31 cellular contexts compared by ENCODE assay signal in genomic region chr2:195108182-195108581, GRCh38.
"Had no signal": no experiment of that assay in that cellular context is flagged by ENCODE, and none has a peak within 500 bp of the region (broad histone marks: within the 10 kb centered on the region; RNA-seq: fewer than 3 reads in every experiment).

No MANE protein-coding gene starts in this region.

- H3K36me3 Mint-ChIP-seq: naive thymus-derived CD4-positive, alpha-beta T cell; natural killer cell treated with Interleukin-12 subunit alpha and Interleukin-12 subunit beta and Interleukin-15 and Interleukin-18, amount 100 ng/mL, for 72 hours; stimulated activated effector memory CD8-positive, alpha-beta T cell treated with anti-CD3 and anti-CD28 coated beads, Interleukin-12 subunit alpha, Interleukin-12 subunit beta, amount 100 ng/mL, for 72 hours; stimulated activated naive B cell treated with anti-CD40 and anti-IgM and Interleukin-4, amounts not matched to agents 10 μg/mL and 1 μg/mL and 100 μg/mL, for 72 hours had no signal

- H3K27me3 Mint-ChIP-seq: naive thymus-derived CD4-positive, alpha-beta T cell; natural killer cell treated with Interleukin-12 subunit alpha and Interleukin-12 subunit beta and Interleukin-15 and Interleukin-18, amount 100 ng/mL, for 72 hours; progenitor cell of endocrine pancreas; stimulated activated naive B cell treated with anti-CD40 and anti-IgM and Interleukin-4, amounts not matched to agents 10 μg/mL and 1 μg/mL and 100 μg/mL, for 72 hours; stimulated activated naive CD8-positive, alpha-beta T cell treated with anti-CD3 and anti-CD28 coated beads, Interleukin-15, Interleukin-2, amounts not matched to agents 100 ng/mL and 50 ng/mL, for 24 hours had no signal

- H3K9ac ChIP-seq: parathyroid adenoma had no signal

- H3K27ac Mint-ChIP-seq: naive thymus-derived CD4-positive, alpha-beta T cell; natural killer cell treated with Interleukin-12 subunit alpha and Interleukin-12 subunit beta and Interleukin-15 and Interleukin-18, amount 100 ng/mL, for 72 hours; nephron progenitor cell; progenitor cell of endocrine pancreas; stimulated activated effector memory CD8-positive, alpha-beta T cell treated with anti-CD3 and anti-CD28 coated beads, Interleukin-12 subunit alpha, Interleukin-12 subunit beta, amount 100 ng/mL, for 72 hours; stimulated activated naive B cell treated with anti-CD40 and anti-IgM and Interleukin-4, amounts not matched to agents 10 μg/mL and 1 μg/mL and 100 μg/mL, for 72 hours; stimulated activated naive CD8-positive, alpha-beta T cell treated with anti-CD3 and anti-CD28 coated beads, Interleukin-15, Interleukin-2, amounts not matched to agents 100 ng/mL and 50 ng/mL, for 24 hours had no signal

- H3K4me3 Mint-ChIP-seq: naive thymus-derived CD4-positive, alpha-beta T cell; natural killer cell treated with Interleukin-12 subunit alpha and Interleukin-12 subunit beta and Interleukin-15 and Interleukin-18, amount 100 ng/mL, for 72 hours; nephron progenitor cell; neural crest cell; stimulated activated effector memory CD8-positive, alpha-beta T cell treated with anti-CD3 and anti-CD28 coated beads, Interleukin-12 subunit alpha, Interleukin-12 subunit beta, amount 100 ng/mL, for 72 hours; stimulated activated naive B cell treated with anti-CD40 and anti-IgM and Interleukin-4, amounts not matched to agents 10 μg/mL and 1 μg/mL and 100 μg/mL, for 72 hours; stimulated activated naive CD8-positive, alpha-beta T cell treated with anti-CD3 and anti-CD28 coated beads, Interleukin-15, Interleukin-2, amounts not matched to agents 100 ng/mL and 50 ng/mL, for 24 hours had no signal

- H3K4me3 ChIP-seq: ovary, psoas muscle, right lobe of liver, sigmoid colon, stomach, thoracic aorta, thyroid gland, tibial nerve, upper lobe of left lung, vagina had no signal

- DNase-seq: naive thymus-derived CD4-positive, alpha-beta T cell; nephron progenitor cell; nucleus accumbens; ovary; posterior cingulate gyrus; psoas muscle; right cardiac atrium; right lobe of liver; sigmoid colon; small intestine; stimulated activated CD4-positive, alpha-beta T cell treated with anti-CD3 and anti-CD28 coated beads, Interleukin-15, amount 100 ng/mL, for 24 hours; stimulated activated CD4-positive, alpha-beta T cell treated with anti-CD3 and anti-CD28 coated beads, Interleukin-2, amount 100 ng/mL, for 24 hours; stimulated activated CD4-positive, alpha-beta T cell treated with anti-CD3 and anti-CD28 coated beads, Interleukin-2, amount 100 ng/mL, for 48 hours; stimulated activated CD4-positive, alpha-beta T cell treated with anti-CD3 and anti-CD28 coated beads, Interleukin-4, amount 100 ng/mL, for 24 hours; stimulated activated naive B cell treated with anti-CD40 and anti-IgM and Interleukin-4, amounts not matched to agents 10 μg/mL and 1 μg/mL and 100 μg/mL, for 72 hours; stimulated activated naive CD4-positive, alpha-beta T cell treated with Interleukin-2 at 50 U/mL for 16 hours; stomach; thyroid gland; trophoblast cell; upper lobe of left lung had no signal

- H3K27me3 ChIP-seq: neutrophil, ovary, right lobe of liver, sigmoid colon, stomach, thyroid gland, tibial nerve, upper lobe of left lung, vagina had no signal

- H3K27ac ChIP-seq: neutrophil, ovary, parathyroid adenoma, psoas muscle, right lobe of liver, sigmoid colon, stomach, thoracic aorta, thyroid gland, tibial nerve, upper lobe of left lung, vagina had no signal

- H3K4me1 Mint-ChIP-seq: naive thymus-derived CD4-positive, alpha-beta T cell; nephron progenitor cell; neural crest cell; stimulated activated effector memory CD8-positive, alpha-beta T cell treated with anti-CD3 and anti-CD28 coated beads, Interleukin-12 subunit alpha, Interleukin-12 subunit beta, amount 100 ng/mL, for 72 hours; stimulated activated naive B cell treated with anti-CD40 and anti-IgM and Interleukin-4, amounts not matched to agents 10 μg/mL and 1 μg/mL and 100 μg/mL, for 72 hours had no signal

- H3K36me3 ChIP-seq: neutrophil, ovary, right lobe of liver, sigmoid colon, stomach, thoracic aorta, thyroid gland, tibial nerve, upper lobe of left lung, vagina had no signal

- H3K9me3 ChIP-seq: neutrophil, ovary, psoas muscle, right lobe of liver, thoracic aorta, thyroid gland, upper lobe of left lung, vagina had no signal

- H3K4me1 ChIP-seq: parathyroid adenoma, psoas muscle, right lobe of liver, sigmoid colon, stomach, thyroid gland, tibial nerve, upper lobe of left lung, vagina had no signal

- H3K79me2 ChIP-seq: parathyroid adenoma had no signal

- FAIRE-seq: small intestine, urothelium cell line had no signal

- H3K9me3 Mint-ChIP-seq: stimulated activated effector memory CD8-positive, alpha-beta T cell treated with anti-CD3 and anti-CD28 coated beads, Interleukin-12 subunit alpha, Interleukin-12 subunit beta, amount 100 ng/mL, for 72 hours had no signal

- H2AFZ ChIP-seq: parathyroid adenoma had no signal
